ENCODE assay signal across 24 cellular contexts in the genomic region with DNA sequence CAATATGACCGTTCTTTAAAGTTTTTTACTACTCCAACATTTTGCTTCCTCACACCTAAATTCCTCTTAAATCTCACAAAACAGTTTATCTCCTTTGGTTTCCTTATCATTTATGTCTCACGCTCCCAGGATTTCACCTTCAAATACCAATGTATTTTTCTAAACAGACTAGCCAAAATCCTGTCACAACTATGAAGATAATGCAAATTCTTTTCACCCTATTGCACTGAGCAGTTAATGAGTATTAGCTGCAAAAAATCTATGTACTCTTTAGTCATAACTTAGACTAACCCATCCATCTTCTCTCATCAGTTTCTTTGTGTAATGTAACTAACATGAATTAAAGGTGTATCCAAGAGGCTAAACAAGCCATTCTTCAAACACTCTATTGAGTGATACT.
A peak's percentile ranks its signal among the peaks of the same experiment; 100 is the strongest.
DNase-seq lines count a peak whose midpoint lies in the region; ATAC-seq and TF ChIP-seq lines count a peak whose summit lies in the region.
"Had no signal": no experiment of that assay in that cellular context is flagged by ENCODE, and none has a peak within 500 bp of the region (broad histone marks: within the 10 kb centered on the region; RNA-seq: fewer than 3 reads in every experiment).

No MANE protein-coding gene starts in this region.

- POLR2A ChIA-PET in activated CD8-positive, alpha-beta T cell treated with anti-CD3 and anti-CD28 coated beads for 36 hours (lab: Charles Lee): no interaction called here

- H3K79me2 ChIP-seq in neural progenitor cell (ENCODE audit: low read depth): no peaks in the 10 kb centered on the region

- no peaks in the 10 kb centered on the region for H3F3A ChIP-seq in neural progenitor cell (ENCODE audit: low read depth)

- intact Hi-C loops in colonic mucosa (cut with DNase I): no loop called here
- intact Hi-C loops in activated CD8-positive, alpha-beta T cell treated with anti-CD3 and anti-CD28 coated beads for 36 hours (cut with micrococcal nuclease): no loop called here

- no peak overlapping the region for H3K4me3 ChIP-seq in fibroblast of the aortic adventitia (ENCODE audit: low read depth, low read length)
- H3K4me3 ChIP-seq in colonic mucosa: no peak overlapping the region
- no peak overlapping the region for H3K4me3 ChIP-seq in neural progenitor cell
- H3K4me3 ChIP-seq: A549; BLaER1 treated with 17β-estradiol and CSF1 and Interleukin-3, amounts not matched to agents 10 nM and 100 nM had no signal

- DNase-seq in Caki2 (ENCODE audit: low read depth) (peak; percentile 21), amniotic epithelial cell (ENCODE audit: low read depth) (peak; percentile 78), astrocyte of the hippocampus (ENCODE audit: low read depth, low spot score) (peak; percentile 16), fibroblast of the aortic adventitia (ENCODE audit: low read depth) (peak; percentile 64), colonic mucosa (no peak), neural progenitor cell (ENCODE audit: low spot score) (no peak)
- no peak for DNase-seq in activated CD8-positive, alpha-beta T cell treated with anti-CD3 and anti-CD28 coated beads for 36 hours
- DNase-seq: AML-193; Caco-2; CD4-positive, alpha-beta T cell; CD8-positive, alpha-beta T cell; DMS 273 treated with DMSO at 0.1 percent for 48 hours; DMS153; DMS53; DMS79; DND-41; EL; GDM1 had no signal

- no peak overlapping the region for H3K27ac Mint-ChIP-seq in neural progenitor cell
- H3K27ac Mint-ChIP-seq in activated CD8-positive, alpha-beta T cell treated with anti-CD3 and anti-CD28 coated beads for 36 hours: no peak overlapping the region
- H3K27ac Mint-ChIP-seq: B cell; CD4-positive, alpha-beta T cell; CD8-positive, alpha-beta T cell had no signal

- H3K36me3 ChIP-seq in colonic mucosa (no peaks in the 10 kb centered on the region), neural progenitor cell (no peaks in the 10 kb centered on the region)
- H3K36me3 ChIP-seq: BLaER1 treated with 17β-estradiol and CSF1 and Interleukin-3, amounts not matched to agents 10 nM and 100 nM had no signal

- H3K27me3 Mint-ChIP-seq in neural progenitor cell (ENCODE audit: insufficient read depth, low read depth): no peaks in the 10 kb centered on the region
- H3K27me3 Mint-ChIP-seq in activated CD8-positive, alpha-beta T cell treated with anti-CD3 and anti-CD28 coated beads for 36 hours: peaks cover 4% of the 10 kb centered on the region

- H3K27me3 ChIP-seq in colonic mucosa (no peaks in the 10 kb centered on the region), neural progenitor cell (no peaks in the 10 kb centered on the region)
- H3K27me3 ChIP-seq: BLaER1 treated with 17β-estradiol and CSF1 and Interleukin-3, amounts not matched to agents 10 nM and 100 nM had no signal

- no peaks in the 10 kb centered on the region for H4K20me1 ChIP-seq in neural progenitor cell (ENCODE audit: low read depth)
- H4K20me1 ChIP-seq: BLaER1 treated with 17β-estradiol and CSF1 and Interleukin-3, amounts not matched to agents 10 nM and 100 nM had no signal

- no peak overlapping the region for H2AFZ ChIP-seq in neural progenitor cell (replicated peaks)

- H3K27ac ChIP-seq in colonic mucosa (no peak overlapping the region), neural progenitor cell (no peak overlapping the region)
- H3K27ac ChIP-seq: 22Rv1; A549; BLaER1 treated with 17β-estradiol and CSF1 and Interleukin-3, amounts not matched to agents 10 nM and 100 nM; C4-2B had no signal

- H3K4me2 ChIP-seq in neural progenitor cell: no peak overlapping the region
- H3K4me2 ChIP-seq: A549; BLaER1 treated with 17β-estradiol and CSF1 and Interleukin-3, amounts not matched to agents 10 nM and 100 nM had no signal

- no peak for ATAC-seq in HG03175 (IDR thresholded peaks at IDR 0.05; ENCODE audit: unreplicated experiment)
- no peak for ATAC-seq in activated CD8-positive, alpha-beta T cell treated with anti-CD3 and anti-CD28 coated beads for 36 hours
- ATAC-seq: A549; CD8-positive, alpha-beta T cell had no signal

- H3K4me1 ChIP-seq in colonic mucosa: no peaks in the 10 kb centered on the region
- no peaks in the 10 kb centered on the region for H3K4me1 ChIP-seq in neural progenitor cell
- H3K4me1 ChIP-seq: A549; BLaER1 treated with 17β-estradiol and CSF1 and Interleukin-3, amounts not matched to agents 10 nM and 100 nM; Caco-2 had no signal

- no peak overlapping the region for H3K4me3 Mint-ChIP-seq in neural progenitor cell
- H3K4me3 Mint-ChIP-seq in activated CD8-positive, alpha-beta T cell treated with anti-CD3 and anti-CD28 coated beads for 36 hours: no peak overlapping the region
- H3K4me3 Mint-ChIP-seq: B cell; CD4-positive, alpha-beta T cell; CD8-positive, alpha-beta T cell had no signal

- H3K9ac ChIP-seq in colonic mucosa (ENCODE audit: low read depth in 2 of 2, low read length in 2 of 2) (no peak overlapping the region), neural progenitor cell (no peak overlapping the region)
- H3K9ac ChIP-seq: BLaER1 treated with 17β-estradiol and CSF1 and Interleukin-3, amounts not matched to agents 10 nM and 100 nM had no signal

- in situ Hi-C loops in Caki2 (cut with HindIII; ENCODE audit: low pct_unique_long_range_greater_than_20kb, low sequenced_read_pairs): no loop called here

- no peaks in the 10 kb centered on the region for H3K9me3 Mint-ChIP-seq in neural progenitor cell
- no peaks in the 10 kb centered on the region for H3K9me3 Mint-ChIP-seq in activated CD8-positive, alpha-beta T cell treated with anti-CD3 and anti-CD28 coated beads for 36 hours
- H3K9me3 Mint-ChIP-seq: CD4-positive, alpha-beta T cell; CD8-positive, alpha-beta T cell had no signal

- H3K9me3 ChIP-seq in colonic mucosa (no peaks in the 10 kb centered on the region), neural progenitor cell (ENCODE audit: low read depth) (no peaks in the 10 kb centered on the region)
- H3K9me3 ChIP-seq: A549; BLaER1 treated with 17β-estradiol and CSF1 and Interleukin-3, amounts not matched to agents 10 nM and 100 nM; Caco-2 had no signal

- TF ChIP-seq CTCF in fibroblast of the aortic adventitia (IDR thresholded peaks at IDR 0.05; ENCODE audit: insufficient read depth, low read length) (no peak), colonic mucosa (IDR thresholded peaks at IDR 0.05) (no peak), neural progenitor cell (IDR thresholded peaks at IDR 0.05) (no peak)
- TF ChIP-seq CTCF in activated CD8-positive, alpha-beta T cell treated with anti-CD3 and anti-CD28 coated beads for 36 hours (IDR thresholded peaks at IDR 0.05): no peak

- H3K4me1 Mint-ChIP-seq in neural progenitor cell: no peaks in the 10 kb centered on the region
- no peaks in the 10 kb centered on the region for H3K4me1 Mint-ChIP-seq in activated CD8-positive, alpha-beta T cell treated with anti-CD3 and anti-CD28 coated beads for 36 hours (ENCODE audit: low read depth)
- H3K4me1 Mint-ChIP-seq: B cell had no signal

- H3K36me3 Mint-ChIP-seq in neural progenitor cell: no peaks in the 10 kb centered on the region
- no peaks in the 10 kb centered on the region for H3K36me3 Mint-ChIP-seq in activated CD8-positive, alpha-beta T cell treated with anti-CD3 and anti-CD28 coated beads for 36 hours (ENCODE audit: low read depth)
- H3K36me3 Mint-ChIP-seq: CD8-positive, alpha-beta T cell had no signal

- CTCF ChIA-PET in activated CD8-positive, alpha-beta T cell treated with anti-CD3 and anti-CD28 coated beads for 36 hours (lab: Charles Lee): no interaction called here

Comparison
In these comparisons a context has a peak if more than half of its experiments do, and no peak if none do; other contexts are left out.
1. DNase-seq: peak in Caki2 (single experiment), amniotic epithelial cell (single experiment), astrocyte of the hippocampus (single experiment) and fibroblast of the aortic adventitia (single experiment); none in colonic mucosa (single experiment), neural progenitor cell (single experiment) and activated CD8-positive, alpha-beta T cell treated with anti-CD3 and anti-CD28 coated beads for 36 hours (single experiment).